In the genomic region with DNA sequence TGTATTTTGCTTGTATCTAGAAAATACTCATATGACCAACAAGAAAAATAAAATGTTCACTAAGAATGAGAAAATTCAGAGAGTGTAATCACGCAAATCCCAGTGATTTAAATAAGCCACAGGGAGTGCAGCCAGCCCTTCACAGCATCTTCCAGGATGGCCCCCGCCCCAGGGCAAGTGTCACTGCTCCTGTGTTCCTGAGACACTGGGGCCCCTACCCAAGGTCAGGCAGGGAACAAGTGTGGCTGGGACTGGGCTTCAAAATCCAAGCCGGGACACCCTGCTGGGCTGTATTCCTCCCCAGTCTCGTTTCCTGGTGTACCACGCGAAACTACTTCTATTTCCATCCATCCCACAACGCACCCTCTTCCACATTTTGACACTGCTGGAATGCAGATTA, we compare ENCODE assay signal across 18 cellular contexts. TPM values are rescaled to one million over a fixed set of nuclear protein-coding genes. Genes with fewer than 3 reads are reported as not detected.
A peak's percentile ranks its signal among the peaks of the same experiment; 100 is the strongest.
DNase-seq lines count a peak whose midpoint lies in the region; ATAC-seq and TF ChIP-seq lines count a peak whose summit lies in the region.
"Had no signal": no experiment of that assay in that cellular context is flagged by ENCODE, and none has a peak within 500 bp of the region (broad histone marks: within the 10 kb centered on the region; RNA-seq: fewer than 3 reads in every experiment).

No MANE protein-coding gene starts in this region.

- intact Hi-C loops in natural killer cell (cut with micrococcal nuclease) = no loop called here

- ATAC-seq in natural killer cell = no peak
- ATAC-seq in natural killer cell treated with Interleukin-12 subunit alpha and Interleukin-12 subunit beta and Interleukin-15 and Interleukin-18, amount 100 ng/mL, for 72 hours = no peak
- no peak for ATAC-seq in GM21526 (IDR thresholded peaks at IDR 0.05; ENCODE audit: low FRiP score, unreplicated experiment)
- no peak for ATAC-seq in stimulated activated naive CD8-positive, alpha-beta T cell treated with anti-CD3 and anti-CD28 coated beads, Interleukin-15, amount 100 ng/mL, for 72 hours
- ATAC-seq: CD8-positive, alpha-beta T cell had no signal

- TF ChIP-seq CTCF in natural killer cell (IDR thresholded peaks at IDR 0.05) = no peak
- TF ChIP-seq CTCF in brain (conservative IDR thresholded peaks at IDR 0.05) = no peak
- no peak for TF ChIP-seq CTCF in nephron (IDR thresholded peaks at IDR 0.05; ENCODE audit: unreplicated experiment in 3 of 3)
- TF ChIP-seq CTCF in type B pancreatic cell (conservative IDR thresholded peaks at IDR 0.05) = no peak

- no peaks in the 10 kb centered on the region for H3K27me3 Mint-ChIP-seq in natural killer cell (ENCODE audit: low read depth in 2 of 2)
- no peaks in the 10 kb centered on the region for H3K27me3 Mint-ChIP-seq in natural killer cell treated with Interleukin-12 subunit alpha and Interleukin-12 subunit beta and Interleukin-15 and Interleukin-18, amount 100 ng/mL, for 72 hours
- no peaks in the 10 kb centered on the region for H3K27me3 Mint-ChIP-seq in brain
- H3K27me3 Mint-ChIP-seq in nephron (ENCODE audit: low read depth) = no peaks in the 10 kb centered on the region
- no peaks in the 10 kb centered on the region for H3K27me3 Mint-ChIP-seq in type B pancreatic cell
- H3K27me3 Mint-ChIP-seq in stimulated activated naive CD8-positive, alpha-beta T cell treated with anti-CD3 and anti-CD28 coated beads, Interleukin-15, amount 100 ng/mL, for 72 hours = no peaks in the 10 kb centered on the region

- H3K36me3 Mint-ChIP-seq in natural killer cell (no peaks in the 10 kb centered on the region), brain (peaks cover 17% of the 10 kb centered on the region), nephron (ENCODE audit: low read depth) (peaks cover 18% of the 10 kb centered on the region), type B pancreatic cell (peaks cover under 1% of the 10 kb centered on the region)
- H3K36me3 Mint-ChIP-seq in natural killer cell treated with Interleukin-12 subunit alpha and Interleukin-12 subunit beta and Interleukin-15 and Interleukin-18, amount 100 ng/mL, for 72 hours = no peaks in the 10 kb centered on the region

- H3K4me3 Mint-ChIP-seq in natural killer cell = no peak overlapping the region
- no peak overlapping the region for H3K4me3 Mint-ChIP-seq in natural killer cell treated with Interleukin-12 subunit alpha and Interleukin-12 subunit beta and Interleukin-15 and Interleukin-18, amount 100 ng/mL, for 72 hours
- peak overlapping the region in 1 of 5 experiments; percentile 13 for H3K4me3 Mint-ChIP-seq in brain
- H3K4me3 Mint-ChIP-seq in nephron = no peak overlapping the region
- H3K4me3 Mint-ChIP-seq in type B pancreatic cell = no peak overlapping the region
- H3K4me3 Mint-ChIP-seq in stimulated activated naive CD8-positive, alpha-beta T cell treated with anti-CD3 and anti-CD28 coated beads, Interleukin-15, amount 100 ng/mL, for 72 hours = no peak overlapping the region
- H3K4me3 Mint-ChIP-seq: CD8-positive, alpha-beta T cell had no signal

- H3K4me1 Mint-ChIP-seq in natural killer cell (peaks cover 18 to 40% of the 10 kb centered on the region in 2 donors), brain (peaks cover 19% of the 10 kb centered on the region), nephron (peaks cover 33% of the 10 kb centered on the region), type B pancreatic cell (ENCODE audit: unreplicated experiment) (peaks cover 13% of the 10 kb centered on the region)
- H3K4me1 Mint-ChIP-seq in natural killer cell treated with Interleukin-12 subunit alpha and Interleukin-12 subunit beta and Interleukin-15 and Interleukin-18, amount 100 ng/mL, for 72 hours (ENCODE audit: low read depth in 2 of 2) = peaks cover under 1 to 8% of the 10 kb centered on the region in 2 donors
- peaks cover 23% of the 10 kb centered on the region for H3K4me1 Mint-ChIP-seq in stimulated activated naive CD8-positive, alpha-beta T cell treated with anti-CD3 and anti-CD28 coated beads, Interleukin-15, amount 100 ng/mL, for 72 hours

- H3K27ac Mint-ChIP-seq in natural killer cell (peak overlapping the region; percentile 9 to 13), brain (peak overlapping the region in 4 of 5 experiments; percentile 37 to 89 (median 53)), nephron (peak overlapping the region; percentile 37 to 54 (median 53)), type B pancreatic cell (peak overlapping the region; percentile 46)
- H3K27ac Mint-ChIP-seq in natural killer cell treated with Interleukin-12 subunit alpha and Interleukin-12 subunit beta and Interleukin-15 and Interleukin-18, amount 100 ng/mL, for 72 hours = no peak overlapping the region
- peak overlapping the region in 1 of 2 donors; percentile 71 for H3K27ac Mint-ChIP-seq in stimulated activated naive CD8-positive, alpha-beta T cell treated with anti-CD3 and anti-CD28 coated beads, Interleukin-15, amount 100 ng/mL, for 72 hours
- H3K27ac Mint-ChIP-seq: CD8-positive, alpha-beta T cell had no signal

- H3K9me3 Mint-ChIP-seq in natural killer cell (no peaks in the 10 kb centered on the region), brain (no peaks in the 10 kb centered on the region), nephron (no peaks in the 10 kb centered on the region), type B pancreatic cell (no peaks in the 10 kb centered on the region)
- no peaks in the 10 kb centered on the region for H3K9me3 Mint-ChIP-seq in natural killer cell treated with Interleukin-12 subunit alpha and Interleukin-12 subunit beta and Interleukin-15 and Interleukin-18, amount 100 ng/mL, for 72 hours
- no peaks in the 10 kb centered on the region for H3K9me3 Mint-ChIP-seq in stimulated activated naive CD8-positive, alpha-beta T cell treated with anti-CD3 and anti-CD28 coated beads, Interleukin-15, amount 100 ng/mL, for 72 hours
- H3K9me3 Mint-ChIP-seq: CD8-positive, alpha-beta T cell had no signal

- no peak for DNase-seq in natural killer cell
- DNase-seq in natural killer cell treated with Interleukin-12 subunit alpha and Interleukin-12 subunit beta and Interleukin-15 and Interleukin-18, amount 100 ng/mL, for 72 hours (ENCODE audit: low spot score) = no peak
- DNase-seq in type B pancreatic cell (ENCODE audit: extremely low spot score, unreplicated experiment) = no peak
- DNase-seq in germinal center (ENCODE audit: low spot score) = no peak
- no peak for DNase-seq in stimulated activated naive CD8-positive, alpha-beta T cell treated with anti-CD3 and anti-CD28 coated beads, Interleukin-15, amount 100 ng/mL, for 72 hours
- DNase-seq: BE2C; CD8-positive, alpha-beta T cell; COR-L47; DMS153; DMS79 treated with DMSO at 0.1 percent for 48 hours; EL; HCEC 1CT had no signal

RNA-seq across cellular contexts. Expression of gene CCNP, which starts 18.1 kb away (rescaled TPM):
- 1 to 10 TPM; 1.2 to 1.8 (median 1.2) TPM for total RNA-seq in natural killer cell
- total RNA-seq in natural killer cell treated with Interleukin-12 subunit alpha and Interleukin-12 subunit beta and Interleukin-15 and Interleukin-18, amount 100 ng/mL, for 72 hours = under 1 TPM in 1 of 2 donors, not detected in 1; 0.98 TPM
- 9.7 TPM for polyA plus RNA-seq in brain (ENCODE audit: insufficient read depth, low read depth, low replicate concordance)
- 0.60 and 0.98 TPM in 2 replicates for total RNA-seq in type B pancreatic cell (ENCODE audit: low replicate concordance)
- total RNA-seq: A172 had no signal

RNA-seq across cellular contexts. Expression of gene TTC9B, which starts 26.4 kb away (rescaled TPM):
- total RNA-seq in natural killer cell (not detected), type B pancreatic cell (ENCODE audit: low replicate concordance) (0.39 and 0.48 TPM in 2 replicates)
- not detected for total RNA-seq in natural killer cell treated with Interleukin-12 subunit alpha and Interleukin-12 subunit beta and Interleukin-15 and Interleukin-18, amount 100 ng/mL, for 72 hours
- polyA plus RNA-seq in brain (ENCODE audit: insufficient read depth, low read depth, low replicate concordance) = 25.0 TPM
- total RNA-seq: A172; CD8-positive, alpha-beta T cell; H1 had no signal
- polyA plus RNA-seq: AG04450 had no signal

RNA-seq across cellular contexts. Expression of gene AKT2, which starts 40.5 kb away (rescaled TPM):
- total RNA-seq in natural killer cell (100 to 1,000 TPM; 234 to 292 (median 261) TPM), type B pancreatic cell (ENCODE audit: low replicate concordance) (138 and 149 TPM in 2 replicates)
- 100 to 1,000 TPM; 131 to 180 TPM for total RNA-seq in natural killer cell treated with Interleukin-12 subunit alpha and Interleukin-12 subunit beta and Interleukin-15 and Interleukin-18, amount 100 ng/mL, for 72 hours
- 77.4 TPM for polyA plus RNA-seq in brain (ENCODE audit: insufficient read depth, low read depth, low replicate concordance)

RNA-seq across cellular contexts. Expression of gene MAP3K10, which starts 53.4 kb away (rescaled TPM):
- total RNA-seq in natural killer cell (10 to 100 TPM; 27.1 to 39.0 (median 36.0) TPM), type B pancreatic cell (ENCODE audit: low replicate concordance) (16.8 and 23.4 TPM in 2 replicates)
- total RNA-seq in natural killer cell treated with Interleukin-12 subunit alpha and Interleukin-12 subunit beta and Interleukin-15 and Interleukin-18, amount 100 ng/mL, for 72 hours = 10 to 100 TPM; 13.2 to 28.4 TPM
- 45.2 TPM for polyA plus RNA-seq in brain (ENCODE audit: insufficient read depth, low read depth, low replicate concordance)

Comparison
In these comparisons a context has a peak if more than half of its experiments do, and no peak if none do; other contexts are left out.
1. H3K27ac Mint-ChIP-seq: peak in natural killer cell (2 of 2), brain (4 of 5), nephron (3 of 3) and type B pancreatic cell (single experiment); none in natural killer cell treated with Interleukin-12 subunit alpha and Interleukin-12 subunit beta and Interleukin-15 and Interleukin-18, amount 100 ng/mL, for 72 hours (0 of 2).